In the genomic region with DNA sequence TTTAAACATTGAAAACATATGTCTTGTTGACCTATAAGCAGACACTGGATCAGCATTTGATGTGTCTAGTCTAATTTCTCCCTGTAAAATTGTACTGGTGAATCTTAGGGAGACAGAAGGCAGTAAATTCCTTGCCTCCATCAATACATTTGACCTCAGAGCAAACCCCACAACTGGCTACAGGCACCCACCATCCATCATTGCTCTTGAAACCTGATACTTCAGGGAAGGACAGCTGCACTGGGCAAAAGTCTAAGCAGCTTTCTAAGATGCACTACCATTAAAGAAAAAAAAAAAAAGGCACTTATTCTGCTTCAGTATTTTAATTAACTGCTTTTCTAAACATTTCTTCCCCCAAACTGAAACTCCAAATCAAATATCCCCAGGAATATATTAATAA, we compare ENCODE assay signal across 22 cellular contexts.
DNase-seq lines count a peak whose midpoint lies in the region; ATAC-seq and TF ChIP-seq lines count a peak whose summit lies in the region.
"Had no signal": no experiment of that assay in that cellular context is flagged by ENCODE, and none has a peak within 500 bp of the region (broad histone marks: within the 10 kb centered on the region; RNA-seq: fewer than 3 reads in every experiment).

No MANE protein-coding gene starts in this region.

- no peaks in the 10 kb centered on the region for H3K36me3 ChIP-seq in neural progenitor cell

- no peak overlapping the region for H3K27ac ChIP-seq in neural progenitor cell
- H3K27ac ChIP-seq: HL-60 had no signal

- no peak overlapping the region for H3K9ac ChIP-seq in neural progenitor cell
- H3K9ac ChIP-seq: SK-N-SH had no signal

- H3F3A ChIP-seq in neural progenitor cell (ENCODE audit: low read depth): no peaks in the 10 kb centered on the region

- H3K9me3 Mint-ChIP-seq in brain (peaks cover 0 to 12% (median 3%) of the 10 kb centered on the region in 5 experiments), neural progenitor cell (peaks cover 18% of the 10 kb centered on the region)
- H3K9me3 Mint-ChIP-seq: CD4-positive, alpha-beta T cell had no signal

- DNase-seq in NCI-H510A treated with DMSO at 0.1 percent for 48 hours (lab: John Stamatoyannopoulos, UW) (peak; percentile 3), NCI-H510A (lab: John Stamatoyannopoulos, UW) (no peak), NCI-H524 treated with DMSO at 0.1 percent for 48 hours (lab: John Stamatoyannopoulos, UW) (peak; percentile 62), neural progenitor cell (ENCODE audit: low spot score) (no peak), Right ventricle myocardium inferior (ENCODE audit: missing footprints) (no peak), pons (ENCODE audit: low spot score) (no peak)
- DNase-seq: ACHN; Calu3; CD4-positive, alpha-beta T cell; GOT3; NCI-H2029; NCI-H345; NK-92 treated with Interleukin-12 subunit alpha and Interleukin-12 subunit beta, amount 100 ng/mL, for 24 hours; OCI-M1; RPMI8226; SK-N-SH; T-helper 1 cell had no signal

- peaks cover 95% of the 10 kb centered on the region for H3K4me1 Mint-ChIP-seq in brain
- peaks cover 47% of the 10 kb centered on the region for H3K4me1 Mint-ChIP-seq in neural progenitor cell
- H3K4me1 Mint-ChIP-seq: B cell had no signal

- H3K27me3 Mint-ChIP-seq in brain: no peaks in the 10 kb centered on the region
- no peaks in the 10 kb centered on the region for H3K27me3 Mint-ChIP-seq in neural progenitor cell (ENCODE audit: insufficient read depth, low read depth)

- peaks cover 88% of the 10 kb centered on the region for H3K79me2 ChIP-seq in neural progenitor cell (ENCODE audit: low read depth)

- intact Hi-C loops in Right ventricle myocardium inferior (cut with DNase I): no loop called here

- peaks cover 29% of the 10 kb centered on the region for H4K20me1 ChIP-seq in neural progenitor cell (ENCODE audit: low read depth)

- H3K4me3 Mint-ChIP-seq in brain: peak overlapping the region; percentile 16 to 68 (median 49)
- no peak overlapping the region for H3K4me3 Mint-ChIP-seq in neural progenitor cell
- H3K4me3 Mint-ChIP-seq: B cell; CD4-positive, alpha-beta T cell had no signal

- H3K27me3 ChIP-seq in neural progenitor cell: no peaks in the 10 kb centered on the region

- no peak overlapping the region for H3K4me3 ChIP-seq in neural progenitor cell
- H3K4me3 ChIP-seq: K562 had no signal

- no peak for ATAC-seq in Right ventricle myocardium inferior
- no peak for ATAC-seq in HG02973 (IDR thresholded peaks at IDR 0.05; ENCODE audit: unreplicated experiment)
- ATAC-seq: K562 had no signal

- H3K9me3 ChIP-seq in neural progenitor cell (ENCODE audit: low read depth): no peaks in the 10 kb centered on the region
- H3K9me3 ChIP-seq: SK-N-SH had no signal

- H3K4me1 ChIP-seq in neural progenitor cell: peaks cover 33% of the 10 kb centered on the region

- peak overlapping the region; percentile 20 for H3K4me2 ChIP-seq in neural progenitor cell
- H3K4me2 ChIP-seq: SK-N-SH had no signal

- peak overlapping the region in 3 of 5 experiments; percentile 28 to 68 (median 46) for H3K27ac Mint-ChIP-seq in brain
- H3K27ac Mint-ChIP-seq in neural progenitor cell: no peak overlapping the region
- H3K27ac Mint-ChIP-seq: B cell; CD4-positive, alpha-beta T cell had no signal

- H3K36me3 Mint-ChIP-seq in brain (peaks cover 24% of the 10 kb centered on the region), neural progenitor cell (peaks cover 35% of the 10 kb centered on the region)

- TF ChIP-seq CTCF in brain (conservative IDR thresholded peaks at IDR 0.05): no peak
- TF ChIP-seq CTCF in neural progenitor cell (IDR thresholded peaks at IDR 0.05): no peak

- no peak overlapping the region for H2AFZ ChIP-seq in neural progenitor cell (replicated peaks)

Comparison
In these comparisons a context has a peak if more than half of its experiments do, and no peak if none do; other contexts are left out.
1. DNase-seq: peak in NCI-H510A treated with DMSO at 0.1 percent for 48 hours (single experiment) and NCI-H524 treated with DMSO at 0.1 percent for 48 hours (single experiment); none in NCI-H510A (single experiment), neural progenitor cell (single experiment), Right ventricle myocardium inferior (single experiment) and pons (single experiment).